ENCODE assay signal across 30 cellular contexts in genomic region chr7:132941905-132942304, GRCh38.
"Had no signal": no experiment of that assay in that cellular context is flagged by ENCODE, and none has a peak within 500 bp of the region (broad histone marks: within the 10 kb centered on the region; RNA-seq: fewer than 3 reads in every experiment).

No MANE protein-coding gene starts in this region.

- H3K4me3 ChIP-seq: MG63, SJCRH30 had no signal

- H3K4me1 ChIP-seq: SJCRH30 had no signal

- DNase-seq: activated CD4-positive, alpha-beta memory T cell treated with anti-CD3 and anti-CD28 coated beads, Interleukin-2, amount 10 ng/mL, durations not matched to agents 7 days and 5 days; activated CD4-positive, alpha-beta T cell treated with anti-CD3 and anti-CD28 coated beads for 4 hours; activated CD8-positive, alpha-beta memory T cell treated with anti-CD3 and anti-CD28 coated beads for 24 hours; activated CD8-positive, alpha-beta memory T cell treated with anti-CD3 and anti-CD28 coated beads, Interleukin-2, amount 10 ng/mL, durations not matched to agents 7 days and 5 days; activated CD8-positive, alpha-beta memory T cell treated with anti-CD3 and anti-CD28 coated beads, Interleukin-2, amount 50 U/mL, for 48 hours; activated effector memory CD4-positive, alpha-beta T cell treated with Interleukin-2 at 50 U/mL for 16 hours; activated naive CD4-positive, alpha-beta T cell treated with anti-CD3 and anti-CD28 coated beads, Interleukin-2, amount 10 ng/mL, durations not matched to agents 7 days and 5 days; activated naive CD8-positive, alpha-beta T cell treated with anti-CD3 and anti-CD28 coated beads, Interleukin-2, amount 50 U/mL, for 24 hours; activated T-cell treated with anti-CD3 and anti-CD28 coated beads, Interleukin-2, amount 50 U/mL, for 48 hours; anterior cingulate cortex; caudate nucleus; cerebellar nuclear complex; MG63; NCI-H1048; NCI-H1105 treated with DMSO at 0.1 percent for 48 hours; NCI-H1436; NCI-H1694; NCI-H2029; NCI-H345; NCI-H524 treated with DMSO at 0.1 percent for 48 hours; SHP77; SJCRH30; SK-N-SH had no signal

- H3K4me3 Mint-ChIP-seq: activated CD4-positive, alpha-beta memory T cell treated with anti-CD3 and anti-CD28 coated beads, Interleukin-2, amount 10 ng/mL, durations not matched to agents 7 days and 5 days; activated CD8-positive, alpha-beta memory T cell treated with anti-CD3 and anti-CD28 coated beads, Interleukin-2, amount 10 ng/mL, durations not matched to agents 7 days and 5 days; activated naive CD4-positive, alpha-beta T cell treated with anti-CD3 and anti-CD28 coated beads, Interleukin-2, amount 10 ng/mL, durations not matched to agents 7 days and 5 days; activated naive CD8-positive, alpha-beta T cell; activated naive CD8-positive, alpha-beta T cell treated with anti-CD3 and anti-CD28 coated beads, Interleukin-2, amount 50 U/mL, for 24 hours; T-helper 1 cell treated with Interleukin-12 subunit alpha and Interleukin-12 subunit beta and Interleukin-4 antibody, amounts not matched to agents 30 μg/mL and 1 μg/mL, for 36 hours; T-helper 2 cell treated with Interferon-gamma antibody and Interleukin-4, amounts not matched to agents 5 μg/mL and 100 μg/mL, for 36 hours had no signal

- H3K9ac ChIP-seq: SK-N-SH had no signal

- H3K27me3 Mint-ChIP-seq: activated CD4-positive, alpha-beta memory T cell treated with anti-CD3 and anti-CD28 coated beads, Interleukin-2, amount 10 ng/mL, durations not matched to agents 7 days and 5 days; activated CD8-positive, alpha-beta memory T cell treated with anti-CD3 and anti-CD28 coated beads, Interleukin-2, amount 10 ng/mL, durations not matched to agents 7 days and 5 days; activated naive CD4-positive, alpha-beta T cell treated with anti-CD3 and anti-CD28 coated beads, Interleukin-2, amount 10 ng/mL, durations not matched to agents 7 days and 5 days; activated naive CD8-positive, alpha-beta T cell; activated naive CD8-positive, alpha-beta T cell treated with anti-CD3 and anti-CD28 coated beads, Interleukin-2, amount 50 U/mL, for 24 hours; brain had no signal

- H3K36me3 ChIP-seq: MG63, SJCRH30 had no signal

- H3K4me2 ChIP-seq: SK-N-SH had no signal

- H3K4me1 Mint-ChIP-seq: activated naive CD4-positive, alpha-beta T cell treated with anti-CD3 and anti-CD28 coated beads, Interleukin-2, amount 10 ng/mL, durations not matched to agents 7 days and 5 days had no signal

- H3K9me3 ChIP-seq: MG63, SJCRH30, SK-N-SH had no signal

- FAIRE-seq: TTC549 had no signal

- H3K27me3 ChIP-seq: MG63, SJCRH30 had no signal

- ATAC-seq: activated CD4-positive, CD25-positive, alpha-beta regulatory T cell treated with anti-CD3 and anti-CD28 coated beads, Interleukin-2, amount 50 U/mL, for 24 hours; activated CD8-positive, alpha-beta memory T cell treated with anti-CD3 and anti-CD28 coated beads, Interleukin-2, amount 10 ng/mL, durations not matched to agents 7 days and 5 days; activated naive CD8-positive, alpha-beta T cell treated with anti-CD3 and anti-CD28 coated beads, Interleukin-2, amount 50 U/mL, for 24 hours; Panc1 had no signal

- H3K36me3 Mint-ChIP-seq: brain had no signal

- H3K9me3 Mint-ChIP-seq: activated CD4-positive, alpha-beta memory T cell treated with anti-CD3 and anti-CD28 coated beads, Interleukin-2, amount 10 ng/mL, durations not matched to agents 7 days and 5 days; activated naive CD4-positive, alpha-beta T cell treated with anti-CD3 and anti-CD28 coated beads, Interleukin-2, amount 10 ng/mL, durations not matched to agents 7 days and 5 days; activated naive CD8-positive, alpha-beta T cell treated with anti-CD3 and anti-CD28 coated beads, Interleukin-2, amount 50 U/mL, for 24 hours; brain; T-helper 1 cell treated with Interleukin-12 subunit alpha and Interleukin-12 subunit beta and Interleukin-4 antibody, amounts not matched to agents 30 μg/mL and 1 μg/mL, for 36 hours; T-helper 2 cell treated with Interferon-gamma antibody and Interleukin-4, amounts not matched to agents 5 μg/mL and 100 μg/mL, for 36 hours had no signal

- H3K27ac ChIP-seq: SJCRH30 had no signal

- H3K27ac Mint-ChIP-seq: activated CD4-positive, alpha-beta memory T cell treated with anti-CD3 and anti-CD28 coated beads, Interleukin-2, amount 10 ng/mL, durations not matched to agents 7 days and 5 days; activated CD8-positive, alpha-beta memory T cell treated with anti-CD3 and anti-CD28 coated beads, Interleukin-2, amount 10 ng/mL, durations not matched to agents 7 days and 5 days; activated naive CD4-positive, alpha-beta T cell treated with anti-CD3 and anti-CD28 coated beads, Interleukin-2, amount 10 ng/mL, durations not matched to agents 7 days and 5 days; activated naive CD8-positive, alpha-beta T cell; activated naive CD8-positive, alpha-beta T cell treated with anti-CD3 and anti-CD28 coated beads, Interleukin-2, amount 50 U/mL, for 24 hours; T-helper 1 cell treated with Interleukin-12 subunit alpha and Interleukin-12 subunit beta and Interleukin-4 antibody, amounts not matched to agents 30 μg/mL and 1 μg/mL, for 36 hours; T-helper 2 cell treated with Interferon-gamma antibody and Interleukin-4, amounts not matched to agents 5 μg/mL and 100 μg/mL, for 36 hours had no signal
